Comparison of ENCODE assay signal across 1 cellular context in the genomic region with DNA sequence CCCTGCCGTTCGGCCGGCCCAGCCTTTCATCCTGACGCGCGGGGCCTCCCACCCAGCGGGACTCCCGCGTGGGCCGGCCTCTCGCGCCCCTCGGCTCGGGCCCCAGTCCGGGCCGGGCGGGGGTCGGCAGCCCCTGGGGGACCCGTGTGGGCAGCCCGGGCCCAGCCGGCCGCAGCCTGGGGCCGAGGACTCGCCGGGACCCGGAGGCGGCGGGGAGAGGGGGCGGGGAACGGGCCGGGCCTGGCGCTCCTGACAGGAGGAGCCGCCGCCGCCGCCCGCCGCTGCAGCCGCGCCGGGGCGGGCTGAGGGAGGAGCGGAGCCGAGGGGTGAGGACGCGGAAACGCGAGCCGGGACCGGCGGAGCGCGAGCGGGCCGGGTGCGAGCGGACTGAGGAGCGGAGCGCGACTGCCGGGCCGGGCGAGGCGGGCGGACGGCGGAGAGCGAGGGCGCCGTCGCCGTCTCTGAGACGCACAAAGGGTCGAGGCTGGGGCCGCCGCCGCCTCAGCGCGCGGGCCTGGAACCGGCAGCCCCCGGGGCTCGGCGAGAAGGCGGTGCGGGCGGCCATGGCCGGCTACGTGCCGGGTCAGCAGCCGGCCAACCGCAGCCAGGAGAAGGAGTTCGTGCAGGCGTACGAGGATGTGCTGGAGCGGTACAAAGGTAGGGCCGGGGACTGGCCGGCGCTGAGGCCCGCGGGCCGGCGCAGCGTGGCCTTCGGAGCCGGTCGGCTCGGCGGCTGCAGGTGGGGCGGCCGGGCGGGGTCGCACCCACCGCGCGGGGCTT.
TF ChIP-seq lines count a peak whose summit lies in the region.

No MANE protein-coding gene starts in this region.

TF ChIP-seq in HepG2, 621 proteins besides CTCF, POLR2A, EP300 and RAD21 (continued from another document and continues in another):
- TF ChIP-seq, protein P1, sequence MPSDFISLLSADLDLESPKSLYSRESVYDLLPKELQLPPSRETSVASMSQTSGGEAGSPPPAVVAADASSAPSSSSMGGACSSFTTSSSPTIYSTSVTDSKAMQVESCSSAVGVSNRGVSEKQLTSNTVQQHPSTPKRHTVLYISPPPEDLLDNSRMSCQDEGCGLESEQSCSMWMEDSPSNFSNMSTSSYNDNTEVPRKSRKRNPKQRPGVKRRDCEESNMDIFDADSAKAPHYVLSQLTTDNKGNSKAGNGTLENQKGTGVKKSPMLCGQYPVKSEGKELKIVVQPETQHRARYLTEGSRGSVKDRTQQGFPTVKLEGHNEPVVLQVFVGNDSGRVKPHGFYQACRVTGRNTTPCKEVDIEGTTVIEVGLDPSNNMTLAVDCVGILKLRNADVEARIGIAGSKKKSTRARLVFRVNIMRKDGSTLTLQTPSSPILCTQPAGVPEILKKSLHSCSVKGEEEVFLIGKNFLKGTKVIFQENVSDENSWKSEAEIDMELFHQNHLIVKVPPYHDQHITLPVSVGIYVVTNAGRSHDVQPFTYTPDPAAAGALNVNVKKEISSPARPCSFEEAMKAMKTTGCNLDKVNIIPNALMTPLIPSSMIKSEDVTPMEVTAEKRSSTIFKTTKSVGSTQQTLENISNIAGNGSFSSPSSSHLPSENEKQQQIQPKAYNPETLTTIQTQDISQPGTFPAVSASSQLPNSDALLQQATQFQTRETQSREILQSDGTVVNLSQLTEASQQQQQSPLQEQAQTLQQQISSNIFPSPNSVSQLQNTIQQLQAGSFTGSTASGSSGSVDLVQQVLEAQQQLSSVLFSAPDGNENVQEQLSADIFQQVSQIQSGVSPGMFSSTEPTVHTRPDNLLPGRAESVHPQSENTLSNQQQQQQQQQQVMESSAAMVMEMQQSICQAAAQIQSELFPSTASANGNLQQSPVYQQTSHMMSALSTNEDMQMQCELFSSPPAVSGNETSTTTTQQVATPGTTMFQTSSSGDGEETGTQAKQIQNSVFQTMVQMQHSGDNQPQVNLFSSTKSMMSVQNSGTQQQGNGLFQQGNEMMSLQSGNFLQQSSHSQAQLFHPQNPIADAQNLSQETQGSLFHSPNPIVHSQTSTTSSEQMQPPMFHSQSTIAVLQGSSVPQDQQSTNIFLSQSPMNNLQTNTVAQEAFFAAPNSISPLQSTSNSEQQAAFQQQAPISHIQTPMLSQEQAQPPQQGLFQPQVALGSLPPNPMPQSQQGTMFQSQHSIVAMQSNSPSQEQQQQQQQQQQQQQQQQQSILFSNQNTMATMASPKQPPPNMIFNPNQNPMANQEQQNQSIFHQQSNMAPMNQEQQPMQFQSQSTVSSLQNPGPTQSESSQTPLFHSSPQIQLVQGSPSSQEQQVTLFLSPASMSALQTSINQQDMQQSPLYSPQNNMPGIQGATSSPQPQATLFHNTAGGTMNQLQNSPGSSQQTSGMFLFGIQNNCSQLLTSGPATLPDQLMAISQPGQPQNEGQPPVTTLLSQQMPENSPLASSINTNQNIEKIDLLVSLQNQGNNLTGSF (CRISPR knock-in tag; IDR thresholded peaks at IDR 0.05) = peak; percentile 76; the same call in 1 of the 2 replicates
- TF ChIP-seq KMT2B (CRISPR knock-in tag; IDR thresholded peaks at IDR 0.05) (no peak), SCMH1 (CRISPR knock-in tag; IDR thresholded peaks at IDR 0.05; ENCODE audit: borderline replicate concordance) (no peak), ZNF530 (CRISPR knock-in tag; IDR thresholded peaks at IDR 0.05; ENCODE audit: low read depth) (no peak), ZFP36L2 (CRISPR knock-in tag; IDR thresholded peaks at IDR 0.05) (no peak), SYNCRIP (IDR thresholded peaks at IDR 0.05; ENCODE audit: insufficient read depth, low read depth, low read length) (no peak), ZSCAN20 (CRISPR knock-in tag; IDR thresholded peaks at IDR 0.05; ENCODE audit: borderline replicate concordance) (peak; percentile 57; the same call in 1 of the 2 replicates), CHCHD3 (CRISPR knock-in tag; IDR thresholded peaks at IDR 0.05) (no peak), FOSL2 (CRISPR knock-in tag; IDR thresholded peaks at IDR 0.05) (no peak), ZFY (CRISPR knock-in tag; IDR thresholded peaks at IDR 0.05) (peak; percentile 74; the same call in 1 of the 2 replicates), ZNF432 (CRISPR knock-in tag; IDR thresholded peaks at IDR 0.05; ENCODE audit: borderline replicate concordance) (no peak), SIN3A (IDR thresholded peaks at IDR 0.05; ENCODE audit: borderline replicate concordance, low read depth, low read length) (peak; percentile 29; the same call in 1 of the 2 replicates), RFXANK (CRISPR knock-in tag; IDR thresholded peaks at IDR 0.05) (no peak)
- TF ChIP-seq, protein P2, sequence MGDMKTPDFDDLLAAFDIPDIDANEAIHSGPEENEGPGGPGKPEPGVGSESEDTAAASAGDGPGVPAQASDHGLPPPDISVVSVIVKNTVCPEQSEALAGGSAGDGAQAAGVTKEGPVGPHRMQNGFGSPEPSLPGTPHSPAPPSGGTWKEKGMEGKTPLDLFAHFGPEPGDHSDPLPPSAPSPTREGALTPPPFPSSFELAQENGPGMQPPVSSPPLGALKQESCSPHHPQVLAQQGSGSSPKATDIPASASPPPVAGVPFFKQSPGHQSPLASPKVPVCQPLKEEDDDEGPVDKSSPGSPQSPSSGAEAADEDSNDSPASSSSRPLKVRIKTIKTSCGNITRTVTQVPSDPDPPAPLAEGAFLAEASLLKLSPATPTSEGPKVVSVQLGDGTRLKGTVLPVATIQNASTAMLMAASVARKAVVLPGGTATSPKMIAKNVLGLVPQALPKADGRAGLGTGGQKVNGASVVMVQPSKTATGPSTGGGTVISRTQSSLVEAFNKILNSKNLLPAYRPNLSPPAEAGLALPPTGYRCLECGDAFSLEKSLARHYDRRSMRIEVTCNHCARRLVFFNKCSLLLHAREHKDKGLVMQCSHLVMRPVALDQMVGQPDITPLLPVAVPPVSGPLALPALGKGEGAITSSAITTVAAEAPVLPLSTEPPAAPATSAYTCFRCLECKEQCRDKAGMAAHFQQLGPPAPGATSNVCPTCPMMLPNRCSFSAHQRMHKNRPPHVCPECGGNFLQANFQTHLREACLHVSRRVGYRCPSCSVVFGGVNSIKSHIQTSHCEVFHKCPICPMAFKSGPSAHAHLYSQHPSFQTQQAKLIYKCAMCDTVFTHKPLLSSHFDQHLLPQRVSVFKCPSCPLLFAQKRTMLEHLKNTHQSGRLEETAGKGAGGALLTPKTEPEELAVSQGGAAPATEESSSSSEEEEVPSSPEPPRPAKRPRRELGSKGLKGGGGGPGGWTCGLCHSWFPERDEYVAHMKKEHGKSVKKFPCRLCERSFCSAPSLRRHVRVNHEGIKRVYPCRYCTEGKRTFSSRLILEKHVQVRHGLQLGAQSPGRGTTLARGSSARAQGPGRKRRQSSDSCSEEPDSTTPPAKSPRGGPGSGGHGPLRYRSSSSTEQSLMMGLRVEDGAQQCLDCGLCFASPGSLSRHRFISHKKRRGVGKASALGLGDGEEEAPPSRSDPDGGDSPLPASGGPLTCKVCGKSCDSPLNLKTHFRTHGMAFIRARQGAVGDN (CRISPR knock-in tag; IDR thresholded peaks at IDR 0.05) = no peak; the same call in none of the 2 replicates
- TF ChIP-seq, protein P3, sequence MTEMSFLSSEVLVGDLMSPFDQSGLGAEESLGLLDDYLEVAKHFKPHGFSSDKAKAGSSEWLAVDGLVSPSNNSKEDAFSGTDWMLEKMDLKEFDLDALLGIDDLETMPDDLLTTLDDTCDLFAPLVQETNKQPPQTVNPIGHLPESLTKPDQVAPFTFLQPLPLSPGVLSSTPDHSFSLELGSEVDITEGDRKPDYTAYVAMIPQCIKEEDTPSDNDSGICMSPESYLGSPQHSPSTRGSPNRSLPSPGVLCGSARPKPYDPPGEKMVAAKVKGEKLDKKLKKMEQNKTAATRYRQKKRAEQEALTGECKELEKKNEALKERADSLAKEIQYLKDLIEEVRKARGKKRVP (CRISPR knock-in tag; IDR thresholded peaks at IDR 0.05) = no peak
- TF ChIP-seq, protein P4, sequence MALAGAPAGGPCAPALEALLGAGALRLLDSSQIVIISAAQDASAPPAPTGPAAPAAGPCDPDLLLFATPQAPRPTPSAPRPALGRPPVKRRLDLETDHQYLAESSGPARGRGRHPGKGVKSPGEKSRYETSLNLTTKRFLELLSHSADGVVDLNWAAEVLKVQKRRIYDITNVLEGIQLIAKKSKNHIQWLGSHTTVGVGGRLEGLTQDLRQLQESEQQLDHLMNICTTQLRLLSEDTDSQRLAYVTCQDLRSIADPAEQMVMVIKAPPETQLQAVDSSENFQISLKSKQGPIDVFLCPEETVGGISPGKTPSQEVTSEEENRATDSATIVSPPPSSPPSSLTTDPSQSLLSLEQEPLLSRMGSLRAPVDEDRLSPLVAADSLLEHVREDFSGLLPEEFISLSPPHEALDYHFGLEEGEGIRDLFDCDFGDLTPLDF (CRISPR knock-in tag; IDR thresholded peaks at IDR 0.05) = no peak
- TF ChIP-seq, protein P5, sequence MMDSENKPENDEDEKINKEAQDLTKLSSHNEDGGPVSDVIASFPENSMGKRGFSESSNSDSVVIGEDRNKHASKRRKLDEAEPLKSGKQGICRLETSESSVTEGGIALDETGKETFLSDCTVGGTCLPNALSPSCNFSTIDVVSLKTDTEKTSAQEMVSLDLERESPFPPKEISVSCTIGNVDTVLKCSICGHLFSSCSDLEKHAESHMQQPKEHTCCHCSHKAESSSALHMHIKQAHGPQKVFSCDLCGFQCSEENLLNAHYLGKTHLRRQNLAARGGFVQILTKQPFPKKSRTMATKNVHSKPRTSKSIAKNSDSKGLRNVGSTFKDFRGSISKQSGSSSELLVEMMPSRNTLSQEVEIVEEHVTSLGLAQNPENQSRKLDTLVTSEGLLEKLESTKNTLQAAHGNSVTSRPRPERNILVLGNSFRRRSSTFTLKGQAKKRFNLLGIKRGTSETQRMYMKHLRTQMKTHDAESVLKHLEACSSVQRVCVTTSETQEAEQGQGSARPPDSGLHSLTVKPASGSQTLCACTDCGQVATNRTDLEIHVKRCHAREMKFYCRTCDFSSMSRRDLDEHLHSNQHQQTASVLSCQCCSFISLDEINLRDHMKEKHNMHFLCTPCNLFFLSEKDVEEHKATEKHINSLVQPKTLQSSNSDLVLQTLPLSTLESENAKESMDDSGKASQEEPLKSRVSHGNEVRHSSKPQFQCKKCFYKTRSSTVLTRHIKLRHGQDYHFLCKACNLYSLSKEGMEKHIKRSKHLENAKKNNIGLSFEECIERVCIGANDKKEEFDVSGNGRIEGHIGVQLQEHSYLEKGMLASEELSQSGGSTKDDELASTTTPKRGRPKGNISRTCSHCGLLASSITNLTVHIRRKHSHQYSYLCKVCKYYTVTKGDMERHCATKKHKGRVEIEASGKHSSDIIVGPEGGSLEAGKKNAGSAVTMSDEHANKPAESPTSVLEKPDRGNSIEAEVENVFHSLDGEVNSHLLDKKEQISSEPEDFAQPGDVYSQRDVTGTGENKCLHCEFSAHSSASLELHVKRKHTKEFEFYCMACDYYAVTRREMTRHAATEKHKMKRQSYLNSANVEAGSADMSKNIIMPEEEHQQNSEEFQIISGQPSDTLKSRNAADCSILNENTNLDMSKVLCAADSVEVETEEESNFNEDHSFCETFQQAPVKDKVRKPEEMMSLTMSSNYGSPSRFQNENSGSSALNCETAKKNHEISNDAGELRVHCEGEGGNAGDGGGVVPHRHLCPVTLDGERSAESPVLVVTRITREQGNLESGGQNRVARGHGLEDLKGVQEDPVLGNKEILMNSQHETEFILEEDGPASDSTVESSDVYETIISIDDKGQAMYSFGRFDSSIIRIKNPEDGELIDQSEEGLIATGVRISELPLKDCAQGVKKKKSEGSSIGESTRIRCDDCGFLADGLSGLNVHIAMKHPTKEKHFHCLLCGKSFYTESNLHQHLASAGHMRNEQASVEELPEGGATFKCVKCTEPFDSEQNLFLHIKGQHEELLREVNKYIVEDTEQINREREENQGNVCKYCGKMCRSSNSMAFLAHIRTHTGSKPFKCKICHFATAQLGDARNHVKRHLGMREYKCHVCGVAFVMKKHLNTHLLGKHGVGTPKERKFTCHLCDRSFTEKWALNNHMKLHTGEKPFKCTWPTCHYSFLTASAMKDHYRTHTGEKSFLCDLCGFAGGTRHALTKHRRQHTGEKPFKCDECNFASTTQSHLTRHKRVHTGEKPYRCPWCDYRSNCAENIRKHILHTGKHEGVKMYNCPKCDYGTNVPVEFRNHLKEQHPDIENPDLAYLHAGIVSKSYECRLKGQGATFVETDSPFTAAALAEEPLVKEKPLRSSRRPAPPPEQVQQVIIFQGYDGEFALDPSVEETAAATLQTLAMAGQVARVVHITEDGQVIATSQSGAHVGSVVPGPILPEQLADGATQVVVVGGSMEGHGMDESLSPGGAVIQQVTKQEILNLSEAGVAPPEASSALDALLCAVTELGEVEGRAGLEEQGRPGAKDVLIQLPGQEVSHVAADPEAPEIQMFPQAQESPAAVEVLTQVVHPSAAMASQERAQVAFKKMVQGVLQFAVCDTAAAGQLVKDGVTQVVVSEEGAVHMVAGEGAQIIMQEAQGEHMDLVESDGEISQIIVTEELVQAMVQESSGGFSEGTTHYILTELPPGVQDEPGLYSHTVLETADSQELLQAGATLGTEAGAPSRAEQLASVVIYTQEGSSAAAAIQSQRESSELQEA (CRISPR knock-in tag; IDR thresholded peaks at IDR 0.05; ENCODE audit: not compliant biosample characterization) = no peak
- TF ChIP-seq, protein P6, sequence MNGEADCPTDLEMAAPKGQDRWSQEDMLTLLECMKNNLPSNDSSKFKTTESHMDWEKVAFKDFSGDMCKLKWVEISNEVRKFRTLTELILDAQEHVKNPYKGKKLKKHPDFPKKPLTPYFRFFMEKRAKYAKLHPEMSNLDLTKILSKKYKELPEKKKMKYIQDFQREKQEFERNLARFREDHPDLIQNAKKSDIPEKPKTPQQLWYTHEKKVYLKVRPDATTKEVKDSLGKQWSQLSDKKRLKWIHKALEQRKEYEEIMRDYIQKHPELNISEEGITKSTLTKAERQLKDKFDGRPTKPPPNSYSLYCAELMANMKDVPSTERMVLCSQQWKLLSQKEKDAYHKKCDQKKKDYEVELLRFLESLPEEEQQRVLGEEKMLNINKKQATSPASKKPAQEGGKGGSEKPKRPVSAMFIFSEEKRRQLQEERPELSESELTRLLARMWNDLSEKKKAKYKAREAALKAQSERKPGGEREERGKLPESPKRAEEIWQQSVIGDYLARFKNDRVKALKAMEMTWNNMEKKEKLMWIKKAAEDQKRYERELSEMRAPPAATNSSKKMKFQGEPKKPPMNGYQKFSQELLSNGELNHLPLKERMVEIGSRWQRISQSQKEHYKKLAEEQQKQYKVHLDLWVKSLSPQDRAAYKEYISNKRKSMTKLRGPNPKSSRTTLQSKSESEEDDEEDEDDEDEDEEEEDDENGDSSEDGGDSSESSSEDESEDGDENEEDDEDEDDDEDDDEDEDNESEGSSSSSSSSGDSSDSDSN (CRISPR knock-in tag; IDR thresholded peaks at IDR 0.05) = peak; percentile 90; the same call in 1 of the 2 replicates
